Comparison of ENCODE assay signal across 1 cellular context in the genomic region with DNA sequence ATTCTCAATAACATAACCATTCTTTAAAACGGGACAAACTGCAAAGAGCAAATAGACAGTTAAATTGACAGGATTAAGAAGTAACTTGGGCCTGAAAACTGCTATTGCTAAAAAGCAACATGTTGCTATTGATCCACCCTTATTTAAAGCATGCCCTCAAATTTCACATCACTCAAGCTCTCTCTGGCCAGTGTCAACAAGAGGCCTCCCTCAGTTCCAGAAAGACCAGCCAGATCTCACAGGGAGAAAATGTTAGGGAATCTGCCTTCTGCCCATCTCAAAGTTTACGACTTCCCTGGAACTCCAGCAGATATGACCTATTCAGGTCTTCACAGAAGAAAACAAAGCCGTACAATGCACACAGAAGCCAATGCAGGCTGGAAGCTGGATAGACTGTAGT.
TF ChIP-seq lines count a peak whose summit lies in the region.

No MANE protein-coding gene starts in this region.

TF ChIP-seq in endothelial cell of umbilical vein, 7 proteins besides CTCF, POLR2A, EP300 and RAD21:
- TF ChIP-seq EZH2 (IDR thresholded peaks at IDR 0.05; ENCODE audit: borderline replicate concordance, low read depth, low read length, severe bottlenecking) = no peak
- no peak for TF ChIP-seq JUN (IDR thresholded peaks at IDR 0.05; ENCODE audit: borderline replicate concordance, insufficient read depth, insufficient read length, low read depth)
- no peak for TF ChIP-seq MYC (IDR thresholded peaks at IDR 0.05; ENCODE audit: low read depth, low read length)
- TF ChIP-seq FOS (IDR thresholded peaks at IDR 0.05; ENCODE audit: borderline replicate concordance, insufficient read depth, low read length) = no peak
- TF ChIP-seq GATA2 (IDR thresholded peaks at IDR 0.05; ENCODE audit: insufficient read depth, insufficient read length, low read depth, low read length) = no peak
- no peak for TF ChIP-seq POLR2AphosphoS5 (IDR thresholded peaks at IDR 0.05; ENCODE audit: insufficient read depth, low read depth, low read length)
- TF ChIP-seq, protein P1, sequence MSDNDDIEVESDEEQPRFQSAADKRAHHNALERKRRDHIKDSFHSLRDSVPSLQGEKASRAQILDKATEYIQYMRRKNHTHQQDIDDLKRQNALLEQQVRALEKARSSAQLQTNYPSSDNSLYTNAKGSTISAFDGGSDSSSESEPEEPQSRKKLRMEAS (IDR thresholded peaks at IDR 0.05; ENCODE audit: insufficient read depth, insufficient read length) = no peak
